Comparison of ENCODE assay signal across 18 cellular contexts in the genomic region with DNA sequence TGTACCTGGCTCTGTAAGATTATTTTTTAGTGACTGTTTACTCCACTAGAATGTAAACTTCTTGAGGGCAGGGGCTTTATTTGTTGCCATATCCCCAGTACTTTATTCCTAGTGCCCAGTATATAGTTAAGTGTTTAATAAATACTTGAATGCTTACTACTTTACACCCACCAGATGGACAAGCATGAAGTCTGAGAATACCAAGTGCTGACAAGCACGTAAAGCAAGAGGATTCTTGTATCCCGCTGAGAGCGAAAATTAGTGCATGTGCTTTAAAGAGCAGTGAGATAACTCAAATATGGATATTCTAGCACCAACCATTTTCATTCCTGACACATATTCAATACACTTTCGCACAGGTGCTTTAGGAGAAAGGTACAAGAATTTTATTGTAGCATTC. TPM values are rescaled to one million over a fixed set of nuclear protein-coding genes. Genes with fewer than 3 reads are reported as not detected.
DNase-seq lines count a peak whose midpoint lies in the region; ATAC-seq, FAIRE-seq and TF ChIP-seq lines count a peak whose summit lies in the region.
"Had no signal": no experiment of that assay in that cellular context is flagged by ENCODE, and none has a peak within 500 bp of the region (broad histone marks: within the 10 kb centered on the region; RNA-seq: fewer than 3 reads in every experiment).

No MANE protein-coding gene starts in this region.

- no peak overlapping the region for H3K27ac Mint-ChIP-seq in activated T-cell treated with anti-CD3 and anti-CD28 coated beads, Interleukin-2, amount 50 U/mL, for 72 hours
- peak overlapping the region in 1 of 6 donors; percentile 40 for H3K27ac Mint-ChIP-seq in immature natural killer cell
- H3K27ac Mint-ChIP-seq in progenitor cell of endocrine pancreas = no peak overlapping the region
- H3K27ac Mint-ChIP-seq: activated naive CD4-positive, alpha-beta T cell treated with anti-CD3 and anti-CD28 coated beads, Interleukin-2, amount 10 ng/mL, durations not matched to agents 7 days and 5 days; T-helper 1 cell treated with Interleukin-12 subunit alpha and Interleukin-12 subunit beta and Interleukin-4 antibody, amounts not matched to agents 30 μg/mL and 1 μg/mL, for 36 hours had no signal

- intact Hi-C loops in sciatic nerve (cut with DNase I) = no loop called here

- no peak for ATAC-seq in activated T-cell treated with anti-CD3 and anti-CD28 coated beads, Interleukin-2, amount 50 U/mL, for 72 hours (replicated peaks in 1 of 2)
- ATAC-seq in sciatic nerve = no peak

- H3K4me3 Mint-ChIP-seq in activated T-cell treated with anti-CD3 and anti-CD28 coated beads, Interleukin-2, amount 50 U/mL, for 72 hours = peak overlapping the region; percentile 62 to 95
- H3K4me3 Mint-ChIP-seq in immature natural killer cell (peak overlapping the region; percentile 48 to 95 (median 86)), progenitor cell of endocrine pancreas (ENCODE audit: low read depth) (peak overlapping the region; percentile 88)

- in situ Hi-C loops in GM13977 (cut with MboI; ENCODE audit: low pct_unique_long_range_greater_than_20kb, low sequenced_read_pairs, unreplicated experiment) = no loop called here

- H3K27me3 Mint-ChIP-seq in activated T-cell treated with anti-CD3 and anti-CD28 coated beads, Interleukin-2, amount 50 U/mL, for 72 hours (ENCODE audit: low read depth) = no peaks in the 10 kb centered on the region
- peaks cover 2 to 9% (median 3%) of the 10 kb centered on the region in 3 donors for H3K27me3 Mint-ChIP-seq in immature natural killer cell (ENCODE audit: low read depth in 3 of 3)
- no peaks in the 10 kb centered on the region for H3K27me3 Mint-ChIP-seq in progenitor cell of endocrine pancreas

- TF ChIP-seq CTCF in D721Med (IDR thresholded peaks at IDR 0.05; ENCODE audit: insufficient read depth, missing control alignments) (no peak), progenitor cell of endocrine pancreas (IDR thresholded peaks at IDR 0.05; ENCODE audit: unreplicated experiment) (no peak), GM13977 (IDR thresholded peaks at IDR 0.05; ENCODE audit: extremely low read depth, insufficient read depth, missing control alignments) (no peak)

- H3K9me3 Mint-ChIP-seq in activated T-cell treated with anti-CD3 and anti-CD28 coated beads, Interleukin-2, amount 50 U/mL, for 72 hours = peaks cover 4 to 9% of the 10 kb centered on the region in 2 donors
- H3K9me3 Mint-ChIP-seq in immature natural killer cell (peaks cover 0 to 5% (median 2%) of the 10 kb centered on the region in 6 donors), progenitor cell of endocrine pancreas (ENCODE audit: low read depth) (peaks cover 16% of the 10 kb centered on the region)

- peaks cover 17% of the 10 kb centered on the region for H3K4me1 Mint-ChIP-seq in activated T-cell treated with anti-CD3 and anti-CD28 coated beads, Interleukin-2, amount 50 U/mL, for 72 hours (ENCODE audit: low read depth)
- H3K4me1 Mint-ChIP-seq in immature natural killer cell = peaks cover 7 to 18% of the 10 kb centered on the region in 2 donors
- peaks cover 13% of the 10 kb centered on the region for H3K4me1 Mint-ChIP-seq in progenitor cell of endocrine pancreas (ENCODE audit: low read depth)

- peak; percentile 58 for FAIRE-seq in D721Med (lab: Jason Lieb, UNC)
- FAIRE-seq: islet of Langerhans, urothelium cell line had no signal

- DNase-seq in activated T-cell treated with anti-CD3 and anti-CD28 coated beads, Interleukin-2, amount 50 U/mL, for 72 hours = no peak
- no peak for DNase-seq in activated T-cell treated with anti-CD3 and anti-CD28 coated beads, Interleukin-2, amount 50 U/mL, for 48 hours
- no peak for DNase-seq in D721Med (ENCODE audit: insufficient read length, low spot score)
- no peak for DNase-seq in immature natural killer cell
- no peak for DNase-seq in progenitor cell of endocrine pancreas (ENCODE audit: low spot score, unreplicated experiment)
- no peak for DNase-seq in sciatic nerve (ENCODE audit: low spot score)
- DNase-seq in GM13977 (ENCODE audit: low spot score) = no peak
- DNase-seq: activated CD4-positive, alpha-beta T cell treated with anti-CD3 and anti-CD28 coated beads for 48 hours; activated naive CD4-positive, alpha-beta T cell treated with anti-CD3 and anti-CD28 coated beads, Interleukin-2, amount 10 ng/mL, durations not matched to agents 7 days and 5 days; central memory CD4-positive, alpha-beta T cell; IMR-90; NCI-H1092 treated with DMSO at 0.1 percent for 48 hours; NCI-H2029 treated with DMSO at 0.1 percent for 48 hours; NCI-H345; NCI-H748 treated with DMSO at 0.1 percent for 48 hours had no signal

- peaks cover 11 to 12% of the 10 kb centered on the region in 2 donors for H3K36me3 Mint-ChIP-seq in activated T-cell treated with anti-CD3 and anti-CD28 coated beads, Interleukin-2, amount 50 U/mL, for 72 hours (ENCODE audit: insufficient read depth in 2 of 2)
- peaks cover 6% of the 10 kb centered on the region in 3 donors for H3K36me3 Mint-ChIP-seq in immature natural killer cell
- H3K36me3 Mint-ChIP-seq in progenitor cell of endocrine pancreas (ENCODE audit: insufficient read depth) = peaks cover 11% of the 10 kb centered on the region

RNA-seq across cellular contexts. Expression of a gene that starts 1.5 kb away (rescaled TPM):
- total RNA-seq in activated T-cell treated with anti-CD3 and anti-CD28 coated beads, Interleukin-2, amount 50 U/mL, for 72 hours = 10 to 100 TPM; 20.7 to 23.7 TPM
- 10 to 100 TPM; 21.0 to 35.6 (median 29.4) TPM for polyA plus RNA-seq in immature natural killer cell
- total RNA-seq in progenitor cell of endocrine pancreas (41.3 and 43.3 TPM in 2 replicates), sciatic nerve (79.0 TPM)
